In the genomic region with DNA sequence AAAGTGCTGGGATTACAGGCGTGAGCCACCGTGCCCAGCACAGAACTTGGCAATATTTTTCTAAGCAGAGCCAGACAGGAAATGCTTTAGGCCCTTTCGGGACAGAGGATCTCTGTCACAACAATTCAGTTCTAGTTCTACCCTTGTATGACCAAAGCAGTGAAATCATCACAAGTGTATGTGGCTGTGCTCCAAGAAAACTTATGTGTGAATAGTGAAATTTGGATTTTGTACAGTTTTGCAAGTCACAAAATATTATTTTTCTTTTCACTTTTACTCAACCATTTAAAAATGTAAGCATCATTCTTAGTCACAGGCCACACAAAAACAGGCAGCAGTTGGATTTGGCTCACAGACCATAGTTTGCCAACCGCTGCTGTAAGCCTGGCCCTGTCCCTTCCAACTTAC, we compare ENCODE assay signal across 2 cellular contexts.
TF ChIP-seq lines count a peak whose summit lies in the region.

No MANE protein-coding gene starts in this region.

TF ChIP-seq in HepG2, 621 proteins besides CTCF, POLR2A, EP300 and RAD21 (continued from another document and continues in another):
- TF ChIP-seq TCF7L2 (IDR thresholded peaks at IDR 0.05; ENCODE audit: low read depth, low read length) (no peak), MIXL1 (CRISPR knock-in tag; IDR thresholded peaks at IDR 0.05) (no peak), IRF2 (CRISPR knock-in tag; IDR thresholded peaks at IDR 0.05) (no peak), ZMYM4 (CRISPR knock-in tag; IDR thresholded peaks at IDR 0.05) (no peak), ZFAT (CRISPR knock-in tag; conservative IDR thresholded peaks at IDR 0.05) (no peak), ZNF891 (CRISPR knock-in tag; IDR thresholded peaks at IDR 0.05) (no peak), ZNF780A (CRISPR knock-in tag; IDR thresholded peaks at IDR 0.05) (no peak), SP5 (CRISPR knock-in tag; IDR thresholded peaks at IDR 0.05; ENCODE audit: borderline replicate concordance, low read depth) (no peak)
- TF ChIP-seq, protein P1, sequence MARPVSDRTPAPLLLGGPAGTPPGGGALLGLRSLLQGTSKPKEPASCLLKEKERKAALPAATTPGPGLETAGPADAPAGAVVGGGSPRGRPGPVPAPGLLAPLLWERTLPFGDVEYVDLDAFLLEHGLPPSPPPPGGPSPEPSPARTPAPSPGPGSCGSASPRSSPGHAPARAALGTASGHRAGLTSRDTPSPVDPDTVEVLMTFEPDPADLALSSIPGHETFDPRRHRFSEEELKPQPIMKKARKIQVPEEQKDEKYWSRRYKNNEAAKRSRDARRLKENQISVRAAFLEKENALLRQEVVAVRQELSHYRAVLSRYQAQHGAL (CRISPR knock-in tag; IDR thresholded peaks at IDR 0.05; ENCODE audit: not compliant biosample characterization): no peak
- TF ChIP-seq, protein P2, sequence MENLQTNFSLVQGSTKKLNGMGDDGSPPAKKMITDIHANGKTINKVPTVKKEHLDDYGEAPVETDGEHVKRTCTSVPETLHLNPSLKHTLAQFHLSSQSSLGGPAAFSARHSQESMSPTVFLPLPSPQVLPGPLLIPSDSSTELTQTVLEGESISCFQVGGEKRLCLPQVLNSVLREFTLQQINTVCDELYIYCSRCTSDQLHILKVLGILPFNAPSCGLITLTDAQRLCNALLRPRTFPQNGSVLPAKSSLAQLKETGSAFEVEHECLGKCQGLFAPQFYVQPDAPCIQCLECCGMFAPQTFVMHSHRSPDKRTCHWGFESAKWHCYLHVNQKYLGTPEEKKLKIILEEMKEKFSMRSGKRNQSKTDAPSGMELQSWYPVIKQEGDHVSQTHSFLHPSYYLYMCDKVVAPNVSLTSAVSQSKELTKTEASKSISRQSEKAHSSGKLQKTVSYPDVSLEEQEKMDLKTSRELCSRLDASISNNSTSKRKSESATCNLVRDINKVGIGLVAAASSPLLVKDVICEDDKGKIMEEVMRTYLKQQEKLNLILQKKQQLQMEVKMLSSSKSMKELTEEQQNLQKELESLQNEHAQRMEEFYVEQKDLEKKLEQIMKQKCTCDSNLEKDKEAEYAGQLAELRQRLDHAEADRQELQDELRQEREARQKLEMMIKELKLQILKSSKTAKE (CRISPR knock-in tag; IDR thresholded peaks at IDR 0.05; ENCODE audit: borderline replicate concordance): no peak
- TF ChIP-seq, protein P3, sequence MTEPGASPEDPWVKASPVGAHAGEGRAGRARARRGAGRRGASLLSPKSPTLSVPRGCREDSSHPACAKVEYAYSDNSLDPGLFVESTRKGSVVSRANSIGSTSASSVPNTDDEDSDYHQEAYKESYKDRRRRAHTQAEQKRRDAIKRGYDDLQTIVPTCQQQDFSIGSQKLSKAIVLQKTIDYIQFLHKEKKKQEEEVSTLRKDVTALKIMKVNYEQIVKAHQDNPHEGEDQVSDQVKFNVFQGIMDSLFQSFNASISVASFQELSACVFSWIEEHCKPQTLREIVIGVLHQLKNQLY (CRISPR knock-in tag; IDR thresholded peaks at IDR 0.05): no peak
- TF ChIP-seq, protein P4, sequence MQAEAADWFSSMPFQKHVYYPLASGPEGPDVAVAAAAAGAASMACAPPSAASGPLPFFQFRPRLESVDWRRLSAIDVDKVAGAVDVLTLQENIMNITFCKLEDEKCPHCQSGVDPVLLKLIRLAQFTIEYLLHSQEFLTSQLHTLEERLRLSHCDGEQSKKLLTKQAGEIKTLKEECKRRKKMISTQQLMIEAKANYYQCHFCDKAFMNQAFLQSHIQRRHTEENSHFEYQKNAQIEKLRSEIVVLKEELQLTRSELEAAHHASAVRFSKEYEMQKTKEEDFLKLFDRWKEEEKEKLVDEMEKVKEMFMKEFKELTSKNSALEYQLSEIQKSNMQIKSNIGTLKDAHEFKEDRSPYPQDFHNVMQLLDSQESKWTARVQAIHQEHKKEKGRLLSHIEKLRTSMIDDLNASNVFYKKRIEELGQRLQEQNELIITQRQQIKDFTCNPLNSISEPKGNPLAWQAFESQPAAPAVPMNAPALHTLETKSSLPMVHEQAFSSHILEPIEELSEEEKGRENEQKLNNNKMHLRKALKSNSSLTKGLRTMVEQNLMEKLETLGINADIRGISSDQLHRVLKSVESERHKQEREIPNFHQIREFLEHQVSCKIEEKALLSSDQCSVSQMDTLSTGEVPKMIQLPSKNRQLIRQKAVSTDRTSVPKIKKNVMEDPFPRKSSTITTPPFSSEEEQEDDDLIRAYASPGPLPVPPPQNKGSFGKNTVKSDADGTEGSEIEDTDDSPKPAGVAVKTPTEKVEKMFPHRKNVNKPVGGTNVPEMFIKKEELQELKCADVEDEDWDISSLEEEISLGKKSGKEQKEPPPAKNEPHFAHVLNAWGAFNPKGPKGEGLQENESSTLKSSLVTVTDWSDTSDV (CRISPR knock-in tag; IDR thresholded peaks at IDR 0.05): no peak

TF ChIP-seq in WTC11, 78 proteins besides CTCF, POLR2A, EP300 and RAD21:
- TF ChIP-seq ZBTB21 (CRISPR knock-in tag; IDR thresholded peaks at IDR 0.05; ENCODE audit: borderline replicate concordance) (no peak), ZNF219 (CRISPR knock-in tag; IDR thresholded peaks at IDR 0.05; ENCODE audit: borderline replicate concordance) (no peak), ZNF671 (CRISPR knock-in tag; IDR thresholded peaks at IDR 0.05) (no peak), PRRX2 (CRISPR knock-in tag; IDR thresholded peaks at IDR 0.05) (no peak), CREM (CRISPR knock-in tag; IDR thresholded peaks at IDR 0.05) (no peak), ZNF121 (CRISPR knock-in tag; IDR thresholded peaks at IDR 0.05) (no peak), CBFB (CRISPR knock-in tag; IDR thresholded peaks at IDR 0.05; ENCODE audit: low read depth) (no peak), MYBL2 (CRISPR knock-in tag; IDR thresholded peaks at IDR 0.05) (no peak), SMAD4 (CRISPR knock-in tag; IDR thresholded peaks at IDR 0.05) (no peak), SOX15 (CRISPR knock-in tag; IDR thresholded peaks at IDR 0.05) (no peak), NR2C2 (CRISPR knock-in tag; IDR thresholded peaks at IDR 0.05) (no peak), NFYB (CRISPR knock-in tag; conservative IDR thresholded peaks at IDR 0.05; ENCODE audit: low read depth) (no peak), GABPB1 (CRISPR knock-in tag; IDR thresholded peaks at IDR 0.05) (no peak), JUN (CRISPR knock-in tag; IDR thresholded peaks at IDR 0.05) (no peak)
- TF ChIP-seq, protein P5, sequence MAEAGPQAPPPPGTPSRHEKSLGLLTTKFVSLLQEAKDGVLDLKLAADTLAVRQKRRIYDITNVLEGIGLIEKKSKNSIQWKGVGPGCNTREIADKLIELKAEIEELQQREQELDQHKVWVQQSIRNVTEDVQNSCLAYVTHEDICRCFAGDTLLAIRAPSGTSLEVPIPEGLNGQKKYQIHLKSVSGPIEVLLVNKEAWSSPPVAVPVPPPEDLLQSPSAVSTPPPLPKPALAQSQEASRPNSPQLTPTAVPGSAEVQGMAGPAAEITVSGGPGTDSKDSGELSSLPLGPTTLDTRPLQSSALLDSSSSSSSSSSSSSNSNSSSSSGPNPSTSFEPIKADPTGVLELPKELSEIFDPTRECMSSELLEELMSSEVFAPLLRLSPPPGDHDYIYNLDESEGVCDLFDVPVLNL (CRISPR knock-in tag; IDR thresholded peaks at IDR 0.05; ENCODE audit: borderline replicate concordance, low read depth): no peak
- TF ChIP-seq, protein P6, sequence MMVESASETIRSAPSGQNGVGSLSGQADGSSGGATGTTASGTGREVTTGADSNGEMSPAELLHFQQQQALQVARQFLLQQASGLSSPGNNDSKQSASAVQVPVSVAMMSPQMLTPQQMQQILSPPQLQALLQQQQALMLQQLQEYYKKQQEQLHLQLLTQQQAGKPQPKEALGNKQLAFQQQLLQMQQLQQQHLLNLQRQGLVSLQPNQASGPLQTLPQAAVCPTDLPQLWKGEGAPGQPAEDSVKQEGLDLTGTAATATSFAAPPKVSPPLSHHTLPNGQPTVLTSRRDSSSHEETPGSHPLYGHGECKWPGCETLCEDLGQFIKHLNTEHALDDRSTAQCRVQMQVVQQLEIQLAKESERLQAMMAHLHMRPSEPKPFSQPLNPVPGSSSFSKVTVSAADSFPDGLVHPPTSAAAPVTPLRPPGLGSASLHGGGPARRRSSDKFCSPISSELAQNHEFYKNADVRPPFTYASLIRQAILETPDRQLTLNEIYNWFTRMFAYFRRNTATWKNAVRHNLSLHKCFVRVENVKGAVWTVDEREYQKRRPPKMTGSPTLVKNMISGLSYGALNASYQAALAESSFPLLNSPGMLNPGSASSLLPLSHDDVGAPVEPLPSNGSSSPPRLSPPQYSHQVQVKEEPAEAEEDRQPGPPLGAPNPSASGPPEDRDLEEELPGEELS (CRISPR knock-in tag; IDR thresholded peaks at IDR 0.05): no peak
- TF ChIP-seq, protein P7, sequence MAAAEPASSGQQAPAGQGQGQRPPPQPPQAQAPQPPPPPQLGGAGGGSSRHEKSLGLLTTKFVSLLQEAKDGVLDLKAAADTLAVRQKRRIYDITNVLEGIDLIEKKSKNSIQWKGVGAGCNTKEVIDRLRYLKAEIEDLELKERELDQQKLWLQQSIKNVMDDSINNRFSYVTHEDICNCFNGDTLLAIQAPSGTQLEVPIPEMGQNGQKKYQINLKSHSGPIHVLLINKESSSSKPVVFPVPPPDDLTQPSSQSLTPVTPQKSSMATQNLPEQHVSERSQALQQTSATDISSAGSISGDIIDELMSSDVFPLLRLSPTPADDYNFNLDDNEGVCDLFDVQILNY (CRISPR knock-in tag; IDR thresholded peaks at IDR 0.05): no peak
- TF ChIP-seq, protein P8, sequence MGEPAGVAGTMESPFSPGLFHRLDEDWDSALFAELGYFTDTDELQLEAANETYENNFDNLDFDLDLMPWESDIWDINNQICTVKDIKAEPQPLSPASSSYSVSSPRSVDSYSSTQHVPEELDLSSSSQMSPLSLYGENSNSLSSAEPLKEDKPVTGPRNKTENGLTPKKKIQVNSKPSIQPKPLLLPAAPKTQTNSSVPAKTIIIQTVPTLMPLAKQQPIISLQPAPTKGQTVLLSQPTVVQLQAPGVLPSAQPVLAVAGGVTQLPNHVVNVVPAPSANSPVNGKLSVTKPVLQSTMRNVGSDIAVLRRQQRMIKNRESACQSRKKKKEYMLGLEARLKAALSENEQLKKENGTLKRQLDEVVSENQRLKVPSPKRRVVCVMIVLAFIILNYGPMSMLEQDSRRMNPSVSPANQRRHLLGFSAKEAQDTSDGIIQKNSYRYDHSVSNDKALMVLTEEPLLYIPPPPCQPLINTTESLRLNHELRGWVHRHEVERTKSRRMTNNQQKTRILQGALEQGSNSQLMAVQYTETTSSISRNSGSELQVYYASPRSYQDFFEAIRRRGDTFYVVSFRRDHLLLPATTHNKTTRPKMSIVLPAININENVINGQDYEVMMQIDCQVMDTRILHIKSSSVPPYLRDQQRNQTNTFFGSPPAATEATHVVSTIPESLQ (CRISPR knock-in tag; IDR thresholded peaks at IDR 0.05): no peak
- TF ChIP-seq, protein P9, sequence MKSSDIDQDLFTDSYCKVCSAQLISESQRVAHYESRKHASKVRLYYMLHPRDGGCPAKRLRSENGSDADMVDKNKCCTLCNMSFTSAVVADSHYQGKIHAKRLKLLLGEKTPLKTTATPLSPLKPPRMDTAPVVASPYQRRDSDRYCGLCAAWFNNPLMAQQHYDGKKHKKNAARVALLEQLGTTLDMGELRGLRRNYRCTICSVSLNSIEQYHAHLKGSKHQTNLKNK (CRISPR knock-in tag; IDR thresholded peaks at IDR 0.05): no peak
